In the genomic region with DNA sequence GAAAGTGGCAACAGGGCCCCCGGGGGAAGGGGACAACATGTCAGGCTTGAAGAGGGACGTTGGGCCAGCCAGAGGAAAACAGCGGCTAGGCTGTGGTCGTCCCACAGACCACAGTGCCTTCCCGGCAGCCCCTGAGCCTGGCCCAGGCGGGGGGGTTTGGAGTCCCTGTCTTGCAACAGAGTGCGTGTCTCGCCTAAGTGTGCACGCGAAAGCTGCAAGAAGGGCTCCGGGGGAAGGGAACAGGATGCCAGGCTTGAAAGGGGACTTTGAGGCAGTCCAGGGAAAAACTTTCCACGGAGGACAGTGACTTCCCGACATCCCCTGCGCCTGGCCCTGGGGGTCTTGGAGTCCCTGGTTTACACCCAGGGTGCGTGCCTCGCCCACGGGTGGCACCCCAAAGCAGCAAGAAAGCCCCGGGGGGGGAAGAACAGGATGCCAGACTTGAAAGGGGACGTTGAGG, we compare ENCODE assay signal across 26 cellular contexts.
"Had no signal": no experiment of that assay in that cellular context is flagged by ENCODE, and none has a peak within 500 bp of the region (broad histone marks: within the 10 kb centered on the region; RNA-seq: fewer than 3 reads in every experiment).

No MANE protein-coding gene starts in this region.

- H3K27me3 Mint-ChIP-seq: activated CD4-positive, alpha-beta memory T cell treated with anti-CD3 and anti-CD28 coated beads for 36 hours; activated naive CD8-positive, alpha-beta T cell treated with anti-CD3 and anti-CD28 coated beads, Interleukin-2, amount 50 U/mL, for 24 hours; central memory CD8-positive, alpha-beta T cell; T-helper 17 cell had no signal

- H3K27ac ChIP-seq: ascending aorta, body of pancreas, KMS-11 had no signal

- H3K4me3 Mint-ChIP-seq: activated CD4-positive, alpha-beta memory T cell treated with anti-CD3 and anti-CD28 coated beads for 36 hours; activated naive CD8-positive, alpha-beta T cell treated with anti-CD3 and anti-CD28 coated beads, Interleukin-2, amount 50 U/mL, for 24 hours; activated T-cell treated with anti-CD3 and anti-CD28 coated beads, Interleukin-2, amount 50 U/mL, for 4 hours; central memory CD8-positive, alpha-beta T cell; T-helper 17 cell; WTC11 had no signal

- ATAC-seq: activated naive CD4-positive, alpha-beta T cell treated with anti-CD3 and anti-CD28 coated beads, Interleukin-2, amount 50 U/mL, for 72 hours; activated naive CD8-positive, alpha-beta T cell treated with anti-CD3 and anti-CD28 coated beads, Interleukin-2, amount 50 U/mL, for 24 hours; activated T-cell treated with anti-CD3 and anti-CD28 coated beads, Interleukin-2, amount 50 U/mL, for 4 hours; body of pancreas; T-helper 17 cell; WTC11 had no signal

- H3K9me3 Mint-ChIP-seq: activated CD4-positive, alpha-beta memory T cell treated with anti-CD3 and anti-CD28 coated beads for 36 hours had no signal

- H3K27me3 ChIP-seq: ascending aorta, body of pancreas had no signal

- H3K4me3 ChIP-seq: ascending aorta, body of pancreas, MG63 had no signal

- H3K36me3 ChIP-seq: ascending aorta, MG63 had no signal

- H3K4me1 Mint-ChIP-seq: activated naive CD8-positive, alpha-beta T cell treated with anti-CD3 and anti-CD28 coated beads, Interleukin-2, amount 50 U/mL, for 24 hours; central memory CD8-positive, alpha-beta T cell; T-helper 17 cell; WTC11 had no signal

- H3K9me3 ChIP-seq: ascending aorta, body of pancreas, MG63 had no signal

- DNase-seq: activated CD4-positive, alpha-beta memory T cell treated with anti-CD3 and anti-CD28 coated beads for 36 hours; activated CD4-positive, alpha-beta T cell treated with anti-CD3 and anti-CD28 coated beads for 48 hours; activated CD4-positive, CD25-positive, alpha-beta regulatory T cell treated with anti-CD3 and anti-CD28 coated beads, Interleukin-2, amount 50 U/mL, for 72 hours; activated CD8-positive, alpha-beta memory T cell treated with anti-CD3 and anti-CD28 coated beads for 24 hours; activated effector memory CD4-positive, alpha-beta T cell treated with anti-CD3 and anti-CD28 coated beads, Interleukin-2, amount 50 U/mL, for 16 hours; activated naive CD4-positive, alpha-beta T cell treated with Interleukin-2 at 50 U/mL for 16 hours; activated naive CD8-positive, alpha-beta T cell treated with anti-CD3 and anti-CD28 coated beads, Interleukin-2, amount 50 U/mL, for 24 hours; activated T-cell treated with anti-CD3 and anti-CD28 coated beads, Interleukin-2, amount 50 U/mL, for 4 hours; amniotic stem cell; body of pancreas; MG63; MV-4-11; NCI-H1105; NCI-H1436; NCI-H187; NCI-H2081; NCI-H510A treated with DMSO at 0.1 percent for 48 hours; NCI-H69; SIG-M5; T-helper 17 cell; T-helper 9 cell had no signal

- H3K27ac Mint-ChIP-seq: activated CD4-positive, alpha-beta memory T cell treated with anti-CD3 and anti-CD28 coated beads for 36 hours; activated naive CD4-positive, alpha-beta T cell treated with anti-CD3 and anti-CD28 coated beads, Interleukin-2, amount 50 U/mL, for 72 hours; activated naive CD8-positive, alpha-beta T cell treated with anti-CD3 and anti-CD28 coated beads, Interleukin-2, amount 50 U/mL, for 24 hours; T-helper 17 cell; WTC11 had no signal

- H3K4me1 ChIP-seq: ascending aorta, body of pancreas had no signal
